ENCODE assay signal across 1 cellular context in the genomic region with DNA sequence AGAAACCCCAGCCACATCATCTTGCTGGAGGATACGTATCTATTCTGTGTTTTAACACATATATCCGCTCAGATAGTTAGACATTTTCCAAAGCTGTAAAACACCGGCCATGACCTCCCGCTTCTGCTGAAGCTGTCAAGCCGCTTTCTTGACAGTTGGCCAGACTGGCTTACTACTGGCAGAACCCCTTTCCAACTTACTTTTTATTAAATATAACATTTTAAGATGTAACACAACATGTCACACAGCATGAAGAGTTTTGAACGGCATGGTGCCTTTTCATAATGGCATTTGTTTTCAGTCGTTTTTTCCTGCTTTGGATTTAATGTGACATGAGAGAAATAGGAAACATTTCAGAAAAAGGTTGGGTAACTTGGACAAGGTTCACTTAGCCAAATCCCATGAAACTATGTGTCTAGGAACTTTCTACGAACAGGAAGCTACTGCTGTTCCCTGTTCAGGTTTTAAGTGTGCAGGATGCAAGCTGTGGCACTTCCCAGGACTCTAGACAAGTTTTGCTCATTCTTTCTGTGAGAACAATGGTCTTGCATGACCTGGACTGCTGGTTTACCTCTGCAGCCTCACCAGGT.
TF ChIP-seq lines count a peak whose summit lies in the region.

No MANE protein-coding gene starts in this region.

TF ChIP-seq in A549, 52 proteins besides CTCF, POLR2A, EP300 and RAD21 (continued from another document):
- TF ChIP-seq, protein P1, sequence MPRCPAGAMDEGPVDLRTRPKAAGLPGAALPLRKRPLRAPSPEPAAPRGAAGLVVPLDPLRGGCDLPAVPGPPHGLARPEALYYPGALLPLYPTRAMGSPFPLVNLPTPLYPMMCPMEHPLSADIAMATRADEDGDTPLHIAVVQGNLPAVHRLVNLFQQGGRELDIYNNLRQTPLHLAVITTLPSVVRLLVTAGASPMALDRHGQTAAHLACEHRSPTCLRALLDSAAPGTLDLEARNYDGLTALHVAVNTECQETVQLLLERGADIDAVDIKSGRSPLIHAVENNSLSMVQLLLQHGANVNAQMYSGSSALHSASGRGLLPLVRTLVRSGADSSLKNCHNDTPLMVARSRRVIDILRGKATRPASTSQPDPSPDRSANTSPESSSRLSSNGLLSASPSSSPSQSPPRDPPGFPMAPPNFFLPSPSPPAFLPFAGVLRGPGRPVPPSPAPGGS (IDR thresholded peaks at IDR 0.05) = no peak
